In genomic region chr6:44672838-44673237, GRCh38 we compare ENCODE assay signal across 27 cellular contexts.
DNase-seq lines count a peak whose midpoint lies in the region; ATAC-seq and TF ChIP-seq lines count a peak whose summit lies in the region.
"Had no signal": no experiment of that assay in that cellular context is flagged by ENCODE, and none has a peak within 500 bp of the region (broad histone marks: within the 10 kb centered on the region; RNA-seq: fewer than 3 reads in every experiment).

No MANE protein-coding gene starts in this region.

- H3K4me3 ChIP-seq in HUES64 (ENCODE audit: low read length): no peak overlapping the region
- no peak overlapping the region for H3K4me3 ChIP-seq in WERI-Rb-1 (ENCODE audit: low read depth, low read length)
- H3K4me3 ChIP-seq: BLaER1, body of pancreas, esophagus muscularis mucosa, lung, upper lobe of left lung had no signal

- no peak for ATAC-seq in HG03521 (IDR thresholded peaks at IDR 0.05; ENCODE audit: unreplicated experiment)
- ATAC-seq: body of pancreas; effector memory CD8-positive, alpha-beta T cell had no signal

- WGBS in HUES64: 78% methylated on average over 4 of the region's 4 CpGs

- H3K36me3 ChIP-seq in HUES64 (ENCODE audit: insufficient read depth, low read length) (no peaks in the 10 kb centered on the region), WERI-Rb-1 (no peaks in the 10 kb centered on the region)
- H3K36me3 ChIP-seq: BLaER1, esophagus muscularis mucosa, upper lobe of left lung had no signal

- H3K9ac ChIP-seq in HUES64 (ENCODE audit: low read depth, low read length): 0 out of 2 replicates have a peak overlapping the region, but pooled peaks have one; percentile 0
- H3K9ac ChIP-seq: BLaER1 had no signal

- TF ChIP-seq CTCF in Calu3 (IDR thresholded peaks at IDR 0.05; ENCODE audit: unreplicated experiment) (no peak), WERI-Rb-1 (IDR thresholded peaks at IDR 0.05; ENCODE audit: low read depth, low read length) (no peak)

- CTCF ChIA-PET in Calu3 (lab: Charles Lee): interaction anchor here (0.7 to 1.3 kb wide), 5 partner anchors 9 to 1250 kb away, joined by 3 to 4 read pairs (median 3); no protein-coding TSS in a partner anchor

- H3K27ac ChIP-seq in HUES64 (ENCODE audit: low read depth, low read length) (peak overlapping the region; percentile 56; the same call in 1 of the 2 replicates), WERI-Rb-1 (no peak overlapping the region; the same call in 1 of the 2 replicates)
- H3K27ac ChIP-seq: BLaER1, body of pancreas, esophagus muscularis mucosa, HL-60, upper lobe of left lung had no signal

- peaks cover 90% of the 10 kb centered on the region for H3K27me3 Mint-ChIP-seq in Calu3 (ENCODE audit: unreplicated experiment)

- no peaks in the 10 kb centered on the region for H3K9me3 Mint-ChIP-seq in Calu3 (ENCODE audit: low read depth, unreplicated experiment)
- H3K9me3 Mint-ChIP-seq: effector memory CD8-positive, alpha-beta T cell had no signal

- H3K27ac Mint-ChIP-seq in Calu3 (ENCODE audit: unreplicated experiment): no peak overlapping the region
- H3K27ac Mint-ChIP-seq: effector memory CD8-positive, alpha-beta T cell; progenitor cell of endocrine pancreas had no signal

- DNase-seq in Calu3: peak; percentile 49
- peak; percentile 38 for DNase-seq in ecto neural progenitor cell (ENCODE audit: low spot score)
- DNase-seq in myocyte (ENCODE audit: low read depth): peak; percentile 58
- DNase-seq in NK-92 treated with Interleukin-12 subunit alpha and Interleukin-12 subunit beta, amount 100 ng/mL, for 24 hours (lab: John Stamatoyannopoulos, UW): no peak
- no peak for DNase-seq in WERI-Rb-1
- DNase-seq in A172 (ENCODE audit: low spot score): no peak
- DNase-seq: activated CD4-positive, CD25-positive, alpha-beta regulatory T cell treated with anti-CD3 and anti-CD28 coated beads, Interleukin-2, amount 50 U/mL, for 72 hours; activated naive CD4-positive, alpha-beta T cell; activated T-cell treated with anti-CD3 and anti-CD28 coated beads, Interleukin-2, amount 50 U/mL, for 48 hours; body of pancreas; effector memory CD8-positive, alpha-beta T cell; H7; hypothalamus; IMR-90; NCI-H1105; NCI-H2029; NCI-H446; OCI-M1; SHP77; upper lobe of left lung had no signal

- no peaks in the 10 kb centered on the region for H3K9me3 ChIP-seq in HUES64 (ENCODE audit: insufficient read depth, low read depth, low read length)
- H3K9me3 ChIP-seq in WERI-Rb-1 (ENCODE audit: severe bottlenecking): no peaks in the 10 kb centered on the region
- H3K9me3 ChIP-seq: BLaER1, body of pancreas, esophagus muscularis mucosa, upper lobe of left lung had no signal

- H3K27me3 ChIP-seq in HUES64 (ENCODE audit: insufficient read depth, low read length): no peaks in the 10 kb centered on the region
- no peaks in the 10 kb centered on the region for H3K27me3 ChIP-seq in WERI-Rb-1 (ENCODE audit: insufficient read depth, low read depth, severe bottlenecking)
- H3K27me3 ChIP-seq: BLaER1, body of pancreas, upper lobe of left lung had no signal

- no peaks in the 10 kb centered on the region for H3K36me3 Mint-ChIP-seq in Calu3 (ENCODE audit: insufficient read depth, unreplicated experiment)

- peaks cover 28% of the 10 kb centered on the region for H3K4me1 ChIP-seq in HUES64 (ENCODE audit: insufficient read depth, low read length)
- H3K4me1 ChIP-seq: BLaER1, body of pancreas, esophagus muscularis mucosa, upper lobe of left lung had no signal

- H3K4me1 Mint-ChIP-seq in Calu3 (ENCODE audit: low read depth, unreplicated experiment): peaks cover 19% of the 10 kb centered on the region

- intact Hi-C loops in Calu3 (cut with micrococcal nuclease; ENCODE audit: unreplicated experiment): no loop called here

- BruUV-seq in Calu3 (replicated peaks; lab: Mats Ljungman, UMichigan): no TSS peak

- H3K4me3 Mint-ChIP-seq in Calu3 (ENCODE audit: low read depth, unreplicated experiment): no peak overlapping the region
- H3K4me3 Mint-ChIP-seq: effector memory CD8-positive, alpha-beta T cell had no signal

Comparison
In these comparisons a context has a peak if more than half of its experiments do, and no peak if none do; other contexts are left out.
1. DNase-seq: peak in Calu3 (single experiment), ecto neural progenitor cell (single experiment) and myocyte (single experiment); none in NK-92 treated with Interleukin-12 subunit alpha and Interleukin-12 subunit beta, amount 100 ng/mL, for 24 hours (single experiment), WERI-Rb-1 (single experiment) and A172 (single experiment).